Comparison of ENCODE assay signal across 11 cellular contexts in the genomic region with DNA sequence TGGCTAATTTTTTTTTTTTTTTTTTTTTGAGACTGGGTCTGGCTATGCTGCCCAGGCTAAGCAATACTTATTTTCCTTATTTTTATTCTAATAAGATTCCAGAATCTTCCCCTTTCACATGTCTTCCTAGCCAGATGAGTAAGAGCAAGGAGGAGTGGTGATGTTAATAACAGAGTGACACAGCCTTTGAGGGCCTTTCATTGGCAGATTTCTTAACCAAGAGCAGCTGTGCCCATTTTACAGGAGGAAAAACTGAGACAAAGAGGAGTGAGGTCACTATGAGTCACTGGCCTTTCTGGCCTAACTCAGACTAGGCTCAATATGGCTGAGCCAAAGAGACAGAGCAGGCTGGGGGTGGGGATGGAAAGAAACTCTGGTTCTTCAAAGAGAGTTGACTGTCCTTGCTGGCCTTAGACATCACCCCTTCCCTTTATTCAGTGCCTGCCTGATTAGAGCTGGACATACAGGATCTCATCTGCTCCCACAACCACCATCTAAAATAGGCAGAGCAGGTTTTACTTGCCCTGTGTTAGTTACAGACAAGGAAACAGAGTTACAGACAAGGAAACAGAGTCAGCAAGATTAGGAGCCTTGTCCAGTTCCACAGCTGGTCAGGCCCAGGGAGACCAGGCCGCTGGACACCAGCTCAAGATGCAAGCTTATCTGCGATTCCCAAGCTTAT. TPM values are rescaled to one million over a fixed set of nuclear protein-coding genes. Genes with fewer than 3 reads are reported as not detected.
DNase-seq lines count a peak whose midpoint lies in the region; ATAC-seq and TF ChIP-seq lines count a peak whose summit lies in the region.
"Had no signal": no experiment of that assay in that cellular context is flagged by ENCODE, and none has a peak within 500 bp of the region (broad histone marks: within the 10 kb centered on the region; RNA-seq: fewer than 3 reads in every experiment).

No MANE protein-coding gene starts in this region.

- no peaks in the 10 kb centered on the region for H3K27me3 ChIP-seq in heart right ventricle
- no peaks in the 10 kb centered on the region for H3K27me3 ChIP-seq in transverse colon
- H3K27me3 ChIP-seq in left lung: no peaks in the 10 kb centered on the region
- H3K27me3 ChIP-seq: neutrophil had no signal

- TF ChIP-seq EP300 in transverse colon (IDR thresholded peaks at IDR 0.05; ENCODE audit: low read depth): no peak

- no peak for TF ChIP-seq POLR2A in transverse colon (IDR thresholded peaks at IDR 0.05)

- H3K9me3 ChIP-seq in heart right ventricle (no peaks in the 10 kb centered on the region), transverse colon (no peaks in the 10 kb centered on the region), left lung (no peaks in the 10 kb centered on the region)
- H3K9me3 ChIP-seq: neutrophil had no signal

- intact Hi-C loops in heart right ventricle (cut with DNase I) (loop anchor here in 3 of 10 donors (5.0 kb wide), 1 partner anchor 49 kb away; a partner anchor contains a TSS), left ventricle myocardium superior (cut with micrococcal nuclease) (no loop called here), transverse colon (cut with DNase I; ENCODE audit: low total_unique reads) (no loop called here), left lung (cut with DNase I) (no loop called here)

- POLR2A ChIA-PET in WTC11 (lab: Charles Lee): interaction anchor here (0.6 to 3.5 kb wide), 2 partner anchors 50 to 416 kb away, joined by 3 to 21 read pairs; a partner anchor contains a TSS

- no peak overlapping the region for H3K4me3 ChIP-seq in heart right ventricle
- no peak overlapping the region for H3K4me3 ChIP-seq in fibroblast of mammary gland (ENCODE audit: control insufficient read depth, low read depth, low read length)
- no peak overlapping the region for H3K4me3 ChIP-seq in transverse colon
- no peak overlapping the region for H3K4me3 ChIP-seq in left lung

- TF ChIP-seq CTCF in heart right ventricle (IDR thresholded peaks at IDR 0.05) (no peak), WTC11 (IDR thresholded peaks at IDR 0.05) (no peak), fibroblast of mammary gland (conservative IDR thresholded peaks at IDR 0.05; ENCODE audit: control insufficient read depth, insufficient read depth, low read depth, low read length) (no peak), transverse colon (IDR thresholded peaks at IDR 0.05) (no peak), left lung (IDR thresholded peaks at IDR 0.05) (no peak)

- 78 to 80% methylated on average over 2 of the region's 2 CpGs for WGBS in heart right ventricle, 2 donors
- WGBS in transverse colon (ENCODE audit: low coverage in 1 of 2), 2 donors: 40 to 97% methylated on average over 1 to 2 of the region's 2 CpGs

- peak overlapping the region; percentile 45; the same call in 1 of the 2 replicates for H3K27ac Mint-ChIP-seq in WTC11

- H3K27ac ChIP-seq in heart right ventricle (peak overlapping the region; percentile 3 to 89 (median 56)), transverse colon (peak overlapping the region; percentile 59 to 93 (median 83)), left lung (no peak overlapping the region)

- peak in 1 of 8 donors; percentile 0 for ATAC-seq in heart right ventricle
- ATAC-seq in left ventricle myocardium superior: no peak
- no peak for ATAC-seq in WTC11
- no peak for ATAC-seq in HG02970 (IDR thresholded peaks at IDR 0.05; ENCODE audit: low FRiP score, unreplicated experiment)
- no peak for ATAC-seq in GM19351 (IDR thresholded peaks at IDR 0.05; ENCODE audit: unreplicated experiment)
- ATAC-seq in left lung: no peak

- H3K27me3 Mint-ChIP-seq in WTC11 (ENCODE audit: low read depth): no peaks in the 10 kb centered on the region

- in situ Hi-C loops in transverse colon (cut with MboI; ENCODE audit: low pct_ligation_motif_present in 1 of 4, low pct_unique_long_range_greater_than_20kb in 1 of 4, low sequenced_read_pairs in 3 of 4): no loop called here

- H3K4me1 ChIP-seq in heart right ventricle (peaks cover 31 to 54% (median 35%) of the 10 kb centered on the region in 9 donors), transverse colon (peaks cover 18 to 66% (median 50%) of the 10 kb centered on the region in 4 donors), left lung (peaks cover 0 to 40% of the 10 kb centered on the region in 2 donors)

- H3K36me3 ChIP-seq in heart right ventricle (no peaks in the 10 kb centered on the region), transverse colon (no peaks in the 10 kb centered on the region), left lung (no peaks in the 10 kb centered on the region)
- H3K36me3 ChIP-seq: neutrophil had no signal

- peaks cover 73% of the 10 kb centered on the region for H3K4me1 Mint-ChIP-seq in WTC11

- H3K36me3 Mint-ChIP-seq in WTC11: no peaks in the 10 kb centered on the region

- CTCF ChIA-PET in WTC11 (lab: Charles Lee): interaction anchor here (0.6 to 3.4 kb wide), 4 partner anchors 11 to 74 kb away, joined by 4 to 9 read pairs (median 6); a partner anchor contains a TSS

- DNase-seq in heart right ventricle (no peak), left ventricle myocardium superior (no peak), WTC11 (ENCODE audit: low spot score) (no peak), fibroblast of mammary gland (ENCODE audit: low read depth) (peak; percentile 64), transverse colon (no peak), left lung (no peak)
- DNase-seq: cortex of kidney, NCI-H1092 had no signal

- no peaks in the 10 kb centered on the region for H3K9me3 Mint-ChIP-seq in WTC11

- no peak overlapping the region for H3K4me3 Mint-ChIP-seq in WTC11

TF ChIP-seq in WTC11, 78 proteins besides CTCF, POLR2A, EP300 and RAD21:
- peak; percentile 70 for TF ChIP-seq GTF2I (CRISPR knock-in tag; conservative IDR thresholded peaks at IDR 0.05)
- TF ChIP-seq ZNF121 (CRISPR knock-in tag; IDR thresholded peaks at IDR 0.05): peak; percentile 57; the same call in 1 of the 2 replicates
- TF ChIP-seq, protein P1, sequence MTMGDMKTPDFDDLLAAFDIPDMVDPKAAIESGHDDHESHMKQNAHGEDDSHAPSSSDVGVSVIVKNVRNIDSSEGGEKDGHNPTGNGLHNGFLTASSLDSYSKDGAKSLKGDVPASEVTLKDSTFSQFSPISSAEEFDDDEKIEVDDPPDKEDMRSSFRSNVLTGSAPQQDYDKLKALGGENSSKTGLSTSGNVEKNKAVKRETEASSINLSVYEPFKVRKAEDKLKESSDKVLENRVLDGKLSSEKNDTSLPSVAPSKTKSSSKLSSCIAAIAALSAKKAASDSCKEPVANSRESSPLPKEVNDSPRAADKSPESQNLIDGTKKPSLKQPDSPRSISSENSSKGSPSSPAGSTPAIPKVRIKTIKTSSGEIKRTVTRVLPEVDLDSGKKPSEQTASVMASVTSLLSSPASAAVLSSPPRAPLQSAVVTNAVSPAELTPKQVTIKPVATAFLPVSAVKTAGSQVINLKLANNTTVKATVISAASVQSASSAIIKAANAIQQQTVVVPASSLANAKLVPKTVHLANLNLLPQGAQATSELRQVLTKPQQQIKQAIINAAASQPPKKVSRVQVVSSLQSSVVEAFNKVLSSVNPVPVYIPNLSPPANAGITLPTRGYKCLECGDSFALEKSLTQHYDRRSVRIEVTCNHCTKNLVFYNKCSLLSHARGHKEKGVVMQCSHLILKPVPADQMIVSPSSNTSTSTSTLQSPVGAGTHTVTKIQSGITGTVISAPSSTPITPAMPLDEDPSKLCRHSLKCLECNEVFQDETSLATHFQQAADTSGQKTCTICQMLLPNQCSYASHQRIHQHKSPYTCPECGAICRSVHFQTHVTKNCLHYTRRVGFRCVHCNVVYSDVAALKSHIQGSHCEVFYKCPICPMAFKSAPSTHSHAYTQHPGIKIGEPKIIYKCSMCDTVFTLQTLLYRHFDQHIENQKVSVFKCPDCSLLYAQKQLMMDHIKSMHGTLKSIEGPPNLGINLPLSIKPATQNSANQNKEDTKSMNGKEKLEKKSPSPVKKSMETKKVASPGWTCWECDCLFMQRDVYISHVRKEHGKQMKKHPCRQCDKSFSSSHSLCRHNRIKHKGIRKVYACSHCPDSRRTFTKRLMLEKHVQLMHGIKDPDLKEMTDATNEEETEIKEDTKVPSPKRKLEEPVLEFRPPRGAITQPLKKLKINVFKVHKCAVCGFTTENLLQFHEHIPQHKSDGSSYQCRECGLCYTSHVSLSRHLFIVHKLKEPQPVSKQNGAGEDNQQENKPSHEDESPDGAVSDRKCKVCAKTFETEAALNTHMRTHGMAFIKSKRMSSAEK (CRISPR knock-in tag; IDR thresholded peaks at IDR 0.05; ENCODE audit: borderline replicate concordance): no peak

RNA-seq across cellular contexts. Expression of a gene that starts 50.0 kb away (rescaled TPM):
- 100 to 1,000 TPM in 6 of 10 donors, 10 to 100 TPM in 4; 54.7 to 134 (median 106) TPM for total RNA-seq in heart right ventricle
- polyA plus RNA-seq in heart right ventricle: 10 to 100 TPM; 15.6 to 31.7 TPM
- 107 TPM for total RNA-seq in left ventricle myocardium superior
- 33.5 to 37.9 TPM (median 36.0 TPM) in 3 replicates for total RNA-seq in WTC11 (2021)
- total RNA-seq in transverse colon: 10 to 100 TPM; 69.1 to 88.3 (median 75.5) TPM
- 10 to 100 TPM; 53.4 to 81.1 TPM for total RNA-seq in left lung

Comparison
In these comparisons a context has a peak if more than half of its experiments do, and no peak if none do; other contexts are left out.
1. H3K27ac ChIP-seq: peak in heart right ventricle (10 of 10) and transverse colon (4 of 4); none in left lung (0 of 2).